In genomic region chr1:229567109-229567868, GRCh38 we compare ENCODE assay signal across 21 cellular contexts. TPM values are rescaled to one million over a fixed set of nuclear protein-coding genes. Genes with fewer than 3 reads are reported as not detected.
DNase-seq lines count a peak whose midpoint lies in the region; ATAC-seq, FAIRE-seq and TF ChIP-seq lines count a peak whose summit lies in the region.
"Had no signal": no experiment of that assay in that cellular context is flagged by ENCODE, and none has a peak within 500 bp of the region (broad histone marks: within the 10 kb centered on the region; RNA-seq: fewer than 3 reads in every experiment).

No MANE protein-coding gene starts in this region.

- no peaks in the 10 kb centered on the region for H3K9me3 Mint-ChIP-seq in CD14-positive monocyte
- H3K9me3 Mint-ChIP-seq: CD8-positive, alpha-beta memory T cell; T-cell had no signal

- no peak overlapping the region for H3K27ac ChIP-seq in K562 (ENCODE audit: extremely low read depth, low read depth, low read length)
- H3K27ac ChIP-seq: A549, BLaER1, Peyer's patch had no signal

- peaks cover 0 to 7% of the 10 kb centered on the region in 2 experiments; a peak in 3 of 5 replicates for H3K4me1 ChIP-seq in K562 (replicated peaks in 1 of 2; ENCODE audit: control insufficient read depth in 2 of 2, insufficient read depth in 2 of 2, low read length in 2 of 2)
- H3K4me1 ChIP-seq: A549, BLaER1, Peyer's patch had no signal

- 25% methylated on average over 13 of the region's 13 CpGs for WGBS in K562 (ENCODE audit: insufficient coverage, low coverage, missing lambda C conversion rate)

- FAIRE-seq in K562 (lab: Jason Lieb, UNC) = no peak
- FAIRE-seq: A549, GM12892, GM18507 had no signal

- no peak for TF ChIP-seq POLR2A in NB4 (IDR thresholded peaks at IDR 0.05; ENCODE audit: extremely low read depth, insufficient read length)
- no peak for TF ChIP-seq POLR2A in K562 (conservative IDR thresholded peaks at IDR 0.05)

- no peak for TF ChIP-seq RAD21 in K562 (CRISPR knock-in tag; conservative IDR thresholded peaks at IDR 0.05 in 1 of 2, IDR thresholded peaks at IDR 0.05 in 1 of 2)

- H3K4me3 Mint-ChIP-seq in CD14-positive monocyte = peak overlapping the region; percentile 5 to 62
- H3K4me3 Mint-ChIP-seq: CD8-positive, alpha-beta memory T cell; T-cell had no signal

- H3K4me3 ChIP-seq in NB4 (ENCODE audit: low read depth, low read length) (no peak overlapping the region), K562 (no peak overlapping the region)
- H3K4me3 ChIP-seq: A549, BLaER1, Peyer's patch had no signal

- no peaks in the 10 kb centered on the region for H3K36me3 Mint-ChIP-seq in CD14-positive monocyte
- H3K36me3 Mint-ChIP-seq: CD8-positive, alpha-beta memory T cell; T-cell had no signal

- POLR2A ChIA-PET in K562 (lab: Yijun Ruan, JAX) = no interaction called here

- intact Hi-C loops in CD14-positive monocyte (cut with micrococcal nuclease) (no loop called here), K562 (cut with micrococcal nuclease) (no loop called here)

- no peaks in the 10 kb centered on the region for H3K9me1 ChIP-seq in K562 (ENCODE audit: control insufficient read depth, insufficient read depth, low read length)

- peak overlapping the region in 5 of 7 donors; percentile 21 to 75 (median 62) for H3K27ac Mint-ChIP-seq in CD14-positive monocyte
- H3K27ac Mint-ChIP-seq: CD8-positive, alpha-beta memory T cell; T-cell had no signal

- BruUV-seq in K562 (replicated peaks; lab: Mats Ljungman, UMichigan) = no TSS peak

- H3K36me3 ChIP-seq in K562 (ENCODE audit: control insufficient read depth, insufficient read depth, low read length) = no peaks in the 10 kb centered on the region
- H3K36me3 ChIP-seq: BLaER1, Peyer's patch had no signal

- DNase-seq in CD14-positive monocyte (ENCODE audit: low spot score) (no peak), NB4 (ENCODE audit: low read depth) (peak; percentile 95), K562 (ENCODE audit: extremely low read depth in 1 of 4, low spot score in 3 of 4) (peak in 2 of 4 experiments; percentile 8 to 16), lung microvascular endothelial cell (ENCODE audit: low read depth in 2 of 2) (peak; percentile 55 to 65), NCI-H187 (lab: John Stamatoyannopoulos, UW) (no peak), H4 (ENCODE audit: low spot score) (no peak)
- DNase-seq: CD8-positive, alpha-beta memory T cell; GOT3; NCI-H1105 treated with DMSO at 0.1 percent for 48 hours; NCI-H1694 treated with DMSO at 0.1 percent for 48 hours; NCI-H2107; NCI-H2227 treated with DMSO at 0.1 percent for 48 hours; NCI-H510A treated with DMSO at 0.1 percent for 48 hours; NCI-H774; Peyer's patch; T-cell had no signal

- CTCF ChIA-PET in K562 (lab: Yijun Ruan, JAX; ENCODE audit: low intra/inter-chr PET ratio) = interaction anchor here (0.6 kb wide), 1 partner anchor 10 kb away, joined by 3 read pairs; no protein-coding TSS in a partner anchor

- H4K20me1 ChIP-seq in K562 (replicated peaks; ENCODE audit: control insufficient read depth, insufficient read depth, low read length) = no peaks in the 10 kb centered on the region
- H4K20me1 ChIP-seq: BLaER1 had no signal

- no peaks in the 10 kb centered on the region for H3K27me3 Mint-ChIP-seq in CD14-positive monocyte (ENCODE audit: low read depth in 3 of 3)

- peak overlapping the region; percentile 20; the same call in 1 of the 2 replicates for H3K4me2 ChIP-seq in K562 (ENCODE audit: insufficient read depth, low read length)
- H3K4me2 ChIP-seq: A549, BLaER1 had no signal

- H3K27me3 ChIP-seq in K562 (ENCODE audit: control insufficient read depth in 2 of 2, insufficient read depth in 2 of 2, low read length in 2 of 2) = no peaks in the 10 kb centered on the region; a peak in 1 of 5 replicates
- H3K27me3 ChIP-seq: BLaER1, Peyer's patch had no signal

- H2AFZ ChIP-seq in K562 (ENCODE audit: low read depth, low read length) = peak overlapping the region; percentile 74

- peaks cover 16% of the 10 kb centered on the region for H3K4me1 Mint-ChIP-seq in CD14-positive monocyte
- H3K4me1 Mint-ChIP-seq: CD8-positive, alpha-beta memory T cell; T-cell had no signal

- TF ChIP-seq CTCF in CD14-positive monocyte (IDR thresholded peaks at IDR 0.05) (no peak), NB4 (IDR thresholded peaks at IDR 0.05; ENCODE audit: low read depth, low read length) (no peak), K562 (IDR thresholded peaks at IDR 0.05 in 2 of 3, conservative IDR thresholded peaks at IDR 0.05 in 1 of 3; ENCODE audit: insufficient read depth in 2 of 3, low read depth in 1 of 3, low read length in 3 of 3) (no peak)

- in situ Hi-C loops in K562 (cut with MboI) = no loop called here

- ATAC-seq in K562 = no peak
- no peak for ATAC-seq in GM21825 (IDR thresholded peaks at IDR 0.05; ENCODE audit: unreplicated experiment)
- ATAC-seq: A549, T-cell had no signal

- no peaks in the 10 kb centered on the region for H3K9me3 ChIP-seq in K562 (replicated peaks; ENCODE audit: control insufficient read depth, insufficient read depth, low read depth, low read length)
- H3K9me3 ChIP-seq: A549, BLaER1, Peyer's patch had no signal

- no peak for TF ChIP-seq EP300 in K562 (IDR thresholded peaks at IDR 0.05; ENCODE audit: low read length)

- no peaks in the 10 kb centered on the region for H3K79me2 ChIP-seq in K562 (ENCODE audit: control insufficient read depth, insufficient read depth, low read length)

- no peak overlapping the region for H3K9ac ChIP-seq in K562 (ENCODE audit: insufficient read depth in 1 of 2, low read depth in 2 of 2, low read length in 2 of 2)
- H3K9ac ChIP-seq: BLaER1 had no signal

RNA-seq across cellular contexts. Expression of gene ABCB10, which starts 8.8 kb away (rescaled TPM):
- polyA plus RNA-seq in CD14-positive monocyte = 10 to 100 TPM in 1 of 2 donors, 1 to 10 TPM in 1; 5.4 to 12.9 TPM
- 34.9 and 56.2 TPM in 2 replicates for total RNA-seq in K562 (2011; cell fraction: chromatin; rRNA removed; ENCODE audit: low replicate concordance)
- total RNA-seq in K562 (2011; cell fraction: nucleolus; rRNA removed) = 31.7 and 39.6 TPM in 2 replicates
- 41.7 and 45.0 TPM in 2 replicates for total RNA-seq in K562 (2011; cell fraction: nucleoplasm; rRNA removed)
- 42.2 and 46.7 TPM in 2 replicates for total RNA-seq in K562 (2014; rRNA removed)
- total RNA-seq in K562 (2014; rRNA removed; fragmentation: Illumina TruSeq; extraction: Trizol) = 54.8 and 59.3 TPM in 2 replicates
- 27.4 and 28.5 TPM in 2 replicates for total RNA-seq in K562 (2015; rRNA removed; fragmentation: Illumina TruSeq; extraction: Trizol)
- 51.8 and 53.6 TPM in 2 replicates for total RNA-seq in K562 (2021)
- polyA plus RNA-seq in K562 (2011; rRNA removed) = 43.2 and 45.8 TPM in 2 replicates
- 26.1 and 31.2 TPM in 2 replicates for polyA plus RNA-seq in K562 (2011; cell fraction: cytosol; rRNA removed)
- 30.7 and 38.2 TPM in 2 replicates for polyA plus RNA-seq in K562 (2011; cell fraction: nucleus; rRNA removed)
- polyA plus RNA-seq in K562 (2012) = 20.0 and 24.2 TPM in 2 replicates
- 32.5 and 36.4 TPM in 2 replicates for polyA plus RNA-seq in K562 (2014; fragmentation: Illumina TruSeq; extraction: Trizol)
- polyA plus RNA-seq in K562 (2014; fragmentation: Nextera tagmentation; extraction: Ambion mirVana) = 10 to 100 TPM; 12.4 to 16.5 TPM
- 29.1 and 29.3 TPM in 2 replicates for polyA plus RNA-seq in K562 (2014; rRNA removed)
- polyA minus RNA-seq in K562 (2011; rRNA and poly(A)+ RNA removed) = 56.6 and 57.1 TPM in 2 replicates
- polyA minus RNA-seq in K562 (2011; cell fraction: cytosol; rRNA and poly(A)+ RNA removed) = 28.7 and 38.4 TPM in 2 replicates
- polyA minus RNA-seq in K562 (2011; cell fraction: nucleus; rRNA and poly(A)+ RNA removed) = 13.1 and 24.0 TPM in 2 replicates
- total RNA-seq in lung microvascular endothelial cell = 16.6 and 24.2 TPM in 2 replicates
- 8.9 and 13.6 TPM in 2 replicates for total RNA-seq in H4 (2014; rRNA removed; shearing (Covaris generic))

RNA-seq across cellular contexts. Expression of gene TAF5L, which starts 58.6 kb away (rescaled TPM):
- polyA plus RNA-seq in CD14-positive monocyte = 1 to 10 TPM; 3.8 to 4.9 TPM
- total RNA-seq in K562 (2011; cell fraction: chromatin; rRNA removed; ENCODE audit: low replicate concordance) = 30.3 and 33.2 TPM in 2 replicates
- total RNA-seq in K562 (2011; cell fraction: nucleolus; rRNA removed) = 21.0 and 33.4 TPM in 2 replicates
- 30.2 and 34.2 TPM in 2 replicates for total RNA-seq in K562 (2011; cell fraction: nucleoplasm; rRNA removed)
- 19.3 and 22.1 TPM in 2 replicates for total RNA-seq in K562 (2014; rRNA removed)
- 23.3 and 23.7 TPM in 2 replicates for total RNA-seq in K562 (2014; rRNA removed; fragmentation: Illumina TruSeq; extraction: Trizol)
- total RNA-seq in K562 (2015; rRNA removed; fragmentation: Illumina TruSeq; extraction: Trizol) = 23.8 and 25.9 TPM in 2 replicates
- 26.2 and 28.0 TPM in 2 replicates for total RNA-seq in K562 (2021)
- polyA plus RNA-seq in K562 (2011; rRNA removed) = 27.6 and 34.2 TPM in 2 replicates
- polyA plus RNA-seq in K562 (2011; cell fraction: cytosol; rRNA removed) = 29.7 and 32.1 TPM in 2 replicates
- polyA plus RNA-seq in K562 (2011; cell fraction: nucleus; rRNA removed) = 25.3 and 33.4 TPM in 2 replicates
- polyA plus RNA-seq in K562 (2012) = 17.4 and 22.2 TPM in 2 replicates
- 32.5 and 33.6 TPM in 2 replicates for polyA plus RNA-seq in K562 (2014; fragmentation: Illumina TruSeq; extraction: Trizol)
- polyA plus RNA-seq in K562 (2014; fragmentation: Nextera tagmentation; extraction: Ambion mirVana) = 1 to 10 TPM; 2.2 to 3.2 TPM
- 23.2 and 27.0 TPM in 2 replicates for polyA plus RNA-seq in K562 (2014; rRNA removed)
- polyA minus RNA-seq in K562 (2011; rRNA and poly(A)+ RNA removed) = 34.4 and 42.9 TPM in 2 replicates
- polyA minus RNA-seq in K562 (2011; cell fraction: cytosol; rRNA and poly(A)+ RNA removed) = 17.0 and 20.6 TPM in 2 replicates
- 16.3 and 17.8 TPM in 2 replicates for polyA minus RNA-seq in K562 (2011; cell fraction: nucleus; rRNA and poly(A)+ RNA removed)
- total RNA-seq in lung microvascular endothelial cell = 18.5 and 28.4 TPM in 2 replicates
- 10.7 and 13.9 TPM in 2 replicates for total RNA-seq in H4 (2014; rRNA removed; shearing (Covaris generic))

RNA-seq across cellular contexts. Expression of gene URB2, which starts 58.8 kb away (rescaled TPM):
- polyA plus RNA-seq in CD14-positive monocyte (1 to 10 TPM in 1 of 2 donors, under 1 TPM in 1; 0.79 to 1.5 TPM), K562 (2011; rRNA removed) (15.0 and 19.0 TPM in 2 replicates), K562 (2014; fragmentation: Illumina TruSeq; extraction: Trizol) (17.9 and 18.3 TPM in 2 replicates), K562 (2014; fragmentation: Nextera tagmentation; extraction: Ambion mirVana) (1 to 10 TPM; 2.8 to 3.8 TPM), K562 (2014; rRNA removed) (12.9 and 14.7 TPM in 2 replicates)
- 69.7 and 74.5 TPM in 2 replicates for total RNA-seq in K562 (2011; cell fraction: chromatin; rRNA removed; ENCODE audit: low replicate concordance)
- 45.5 and 48.0 TPM in 2 replicates for total RNA-seq in K562 (2011; cell fraction: nucleolus; rRNA removed)
- total RNA-seq in K562 (2011; cell fraction: nucleoplasm; rRNA removed) = 44.4 and 45.0 TPM in 2 replicates
- total RNA-seq in K562 (2014; rRNA removed) (21.3 and 25.6 TPM in 2 replicates), K562 (2014; rRNA removed; fragmentation: Illumina TruSeq; extraction: Trizol) (23.2 and 25.2 TPM in 2 replicates), K562 (2015; rRNA removed; fragmentation: Illumina TruSeq; extraction: Trizol) (28.0 and 28.3 TPM in 2 replicates), K562 (2021) (27.6 and 31.3 TPM in 2 replicates), lung microvascular endothelial cell (6.1 and 10.7 TPM in 2 replicates)
- polyA plus RNA-seq in K562 (2011; cell fraction: cytosol; rRNA removed) = 13.4 and 16.4 TPM in 2 replicates
- polyA plus RNA-seq in K562 (2011; cell fraction: nucleus; rRNA removed) = 19.1 and 24.7 TPM in 2 replicates
- polyA plus RNA-seq in K562 (2012) = 6.8 and 14.3 TPM in 2 replicates
- 41.7 and 50.1 TPM in 2 replicates for polyA minus RNA-seq in K562 (2011; rRNA and poly(A)+ RNA removed)
- polyA minus RNA-seq in K562 (2011; cell fraction: cytosol; rRNA and poly(A)+ RNA removed) = 18.9 and 26.2 TPM in 2 replicates
- 30.6 and 33.9 TPM in 2 replicates for polyA minus RNA-seq in K562 (2011; cell fraction: nucleus; rRNA and poly(A)+ RNA removed)
- 7.0 and 7.9 TPM in 2 replicates for total RNA-seq in H4 (2014; rRNA removed; shearing (Covaris generic))

RNA-seq across cellular contexts. Expression of gene NUP133, which starts 59.1 kb away (rescaled TPM):
- polyA plus RNA-seq in CD14-positive monocyte (10 to 100 TPM; 12.4 to 12.8 TPM), K562 (2011; rRNA removed) (51.5 and 62.2 TPM in 2 replicates), K562 (2014; fragmentation: Illumina TruSeq; extraction: Trizol) (37.6 and 44.1 TPM in 2 replicates), K562 (2014; fragmentation: Nextera tagmentation; extraction: Ambion mirVana) (10 to 100 TPM; 21.7 to 35.0 TPM), K562 (2014; rRNA removed) (53.0 and 61.8 TPM in 2 replicates)
- 71.9 and 72.4 TPM in 2 replicates for total RNA-seq in K562 (2011; cell fraction: chromatin; rRNA removed; ENCODE audit: low replicate concordance)
- total RNA-seq in K562 (2011; cell fraction: nucleolus; rRNA removed) = 25.3 and 27.9 TPM in 2 replicates
- total RNA-seq in K562 (2011; cell fraction: nucleoplasm; rRNA removed) = 33.4 and 41.5 TPM in 2 replicates
- total RNA-seq in K562 (2014; rRNA removed) (50.6 and 60.9 TPM in 2 replicates), K562 (2014; rRNA removed; fragmentation: Illumina TruSeq; extraction: Trizol) (64.0 and 71.7 TPM in 2 replicates), K562 (2015; rRNA removed; fragmentation: Illumina TruSeq; extraction: Trizol) (58.2 and 61.3 TPM in 2 replicates), K562 (2021) (82.5 and 85.1 TPM in 2 replicates), lung microvascular endothelial cell (25.7 and 27.8 TPM in 2 replicates)
- polyA plus RNA-seq in K562 (2011; cell fraction: cytosol; rRNA removed) = 27.8 and 33.4 TPM in 2 replicates
- 51.1 and 62.9 TPM in 2 replicates for polyA plus RNA-seq in K562 (2011; cell fraction: nucleus; rRNA removed)
- polyA plus RNA-seq in K562 (2012) = 28.9 and 30.0 TPM in 2 replicates
- polyA minus RNA-seq in K562 (2011; rRNA and poly(A)+ RNA removed) = 88.6 and 94.0 TPM in 2 replicates
- 33.8 and 45.2 TPM in 2 replicates for polyA minus RNA-seq in K562 (2011; cell fraction: cytosol; rRNA and poly(A)+ RNA removed)
- polyA minus RNA-seq in K562 (2011; cell fraction: nucleus; rRNA and poly(A)+ RNA removed) = 35.5 and 62.6 TPM in 2 replicates
- 29.6 and 32.6 TPM in 2 replicates for total RNA-seq in H4 (2014; rRNA removed; shearing (Covaris generic))

Comparison
In these comparisons a context has a peak if more than half of its experiments do, and no peak if none do; other contexts are left out.
1. DNase-seq: peak in NB4 (single experiment) and lung microvascular endothelial cell (2 of 2); none in CD14-positive monocyte (single experiment), NCI-H187 (0 of 2) and H4 (single experiment).